Comparison of ENCODE assay signal across 32 cellular contexts in the genomic region with DNA sequence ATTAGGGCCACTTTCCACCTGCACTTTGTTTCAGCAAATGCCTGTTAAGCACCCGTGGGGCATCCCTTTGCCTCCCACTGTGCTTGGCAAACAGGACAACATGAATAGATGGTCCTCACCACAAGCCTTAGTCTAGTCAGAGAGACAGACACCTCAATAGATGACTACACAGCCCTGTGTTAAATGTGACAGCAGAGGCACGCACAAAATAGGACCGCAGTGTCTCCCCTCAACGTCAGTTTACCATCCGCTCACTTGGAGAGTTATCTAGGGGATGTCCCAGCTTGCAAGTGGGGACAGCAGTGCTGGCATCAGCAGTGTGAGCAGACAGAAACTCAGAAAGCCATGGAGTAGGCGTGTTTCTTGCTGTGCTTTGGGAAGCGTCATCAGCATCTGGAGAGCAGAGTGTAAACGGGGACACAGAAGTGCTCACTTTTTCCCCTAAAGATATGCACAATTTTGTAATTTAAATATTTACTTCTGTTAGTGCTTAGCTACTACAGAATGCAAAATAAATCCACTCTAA.
DNase-seq lines count a peak whose midpoint lies in the region; ATAC-seq and TF ChIP-seq lines count a peak whose summit lies in the region.
"Had no signal": no experiment of that assay in that cellular context is flagged by ENCODE, and none has a peak within 500 bp of the region (broad histone marks: within the 10 kb centered on the region; RNA-seq: fewer than 3 reads in every experiment).

No MANE protein-coding gene starts in this region.

- H3K4me3 ChIP-seq in IMR-90 (ENCODE audit: insufficient read depth, low read depth, low read length) (no peak overlapping the region), lower lobe of right lung (no peak overlapping the region), esophagus muscularis mucosa (no peak overlapping the region)
- H3K4me3 ChIP-seq: BLaER1 treated with 17β-estradiol and CSF1 and Interleukin-3, amounts not matched to agents 10 nM and 100 nM; body of pancreas; HAP-1; lung; mucosa of descending colon; tibial artery had no signal

- no peak overlapping the region for H4K5ac ChIP-seq in IMR-90 (ENCODE audit: low read depth, low read length)

- no peak for ATAC-seq in IMR-90 (ENCODE audit: low read depth)
- ATAC-seq in activated T-helper 17 cell treated with anti-CD3 and anti-CD28 coated beads, Interleukin-2, amount 50 U/mL, for 72 hours (replicated peaks): peak; percentile 81
- no peak for ATAC-seq in lower lobe of right lung
- ATAC-seq in activated CD4-positive, alpha-beta T cell treated with anti-CD3 and anti-CD28 coated beads for 36 hours: no peak
- ATAC-seq: natural killer cell treated with Interleukin-12 subunit alpha and Interleukin-12 subunit beta and Interleukin-15 and Interleukin-18, amount 100 ng/mL, for 72 hours had no signal

- H3K14ac ChIP-seq in IMR-90 (replicated peaks; ENCODE audit: low read depth, low read length): no peak overlapping the region

- dilution Hi-C loops in IMR-90 (cut with HindIII; ENCODE audit: low sequenced_read_pairs, unreplicated experiment): no loop called here

- H3K9me3 Mint-ChIP-seq in activated T-helper 17 cell treated with anti-CD3 and anti-CD28 coated beads, Interleukin-2, amount 50 U/mL, for 72 hours: no peaks in the 10 kb centered on the region
- no peaks in the 10 kb centered on the region for H3K9me3 Mint-ChIP-seq in HFFc6
- no peaks in the 10 kb centered on the region for H3K9me3 Mint-ChIP-seq in activated CD4-positive, alpha-beta T cell treated with anti-CD3 and anti-CD28 coated beads for 36 hours (ENCODE audit: low read depth)
- H3K9me3 Mint-ChIP-seq: natural killer cell treated with Interleukin-12 subunit alpha and Interleukin-12 subunit beta and Interleukin-15 and Interleukin-18, amount 100 ng/mL, for 72 hours; stimulated activated naive CD8-positive, alpha-beta T cell treated with anti-CD3 and anti-CD28 coated beads, Interleukin-15, Interleukin-2, amounts not matched to agents 100 ng/mL and 50 ng/mL, for 24 hours had no signal

- H3K4me2 ChIP-seq in IMR-90 (ENCODE audit: low read depth, low read length): no peak overlapping the region
- H3K4me2 ChIP-seq: BLaER1 treated with 17β-estradiol and CSF1 and Interleukin-3, amounts not matched to agents 10 nM and 100 nM had no signal

- no peak overlapping the region for H2BK5ac ChIP-seq in IMR-90 (ENCODE audit: low read depth, low read length, poor library complexity, severe bottlenecking)

- no peak overlapping the region for H3K4ac ChIP-seq in IMR-90 (ENCODE audit: low read depth, low read length)

- no peak overlapping the region for H3K27ac Mint-ChIP-seq in activated T-helper 17 cell treated with anti-CD3 and anti-CD28 coated beads, Interleukin-2, amount 50 U/mL, for 72 hours
- no peak overlapping the region for H3K27ac Mint-ChIP-seq in HFFc6
- no peak overlapping the region for H3K27ac Mint-ChIP-seq in activated CD4-positive, alpha-beta T cell treated with anti-CD3 and anti-CD28 coated beads for 36 hours
- H3K27ac Mint-ChIP-seq: natural killer cell treated with Interleukin-12 subunit alpha and Interleukin-12 subunit beta and Interleukin-15 and Interleukin-18, amount 100 ng/mL, for 72 hours; stimulated activated naive CD8-positive, alpha-beta T cell treated with anti-CD3 and anti-CD28 coated beads, Interleukin-15, Interleukin-2, amounts not matched to agents 100 ng/mL and 50 ng/mL, for 24 hours had no signal

- no peak for TF ChIP-seq RAD21 in IMR-90 (IDR thresholded peaks at IDR 0.05; ENCODE audit: low read length)

- no peak overlapping the region for H2BK15ac ChIP-seq in IMR-90 (ENCODE audit: low read depth, low read length)

- no peak overlapping the region for H3K4me3 Mint-ChIP-seq in activated T-helper 17 cell treated with anti-CD3 and anti-CD28 coated beads, Interleukin-2, amount 50 U/mL, for 72 hours
- no peak overlapping the region for H3K4me3 Mint-ChIP-seq in HFFc6
- no peak overlapping the region for H3K4me3 Mint-ChIP-seq in activated CD4-positive, alpha-beta T cell treated with anti-CD3 and anti-CD28 coated beads for 36 hours
- H3K4me3 Mint-ChIP-seq: natural killer cell treated with Interleukin-12 subunit alpha and Interleukin-12 subunit beta and Interleukin-15 and Interleukin-18, amount 100 ng/mL, for 72 hours; stimulated activated naive CD8-positive, alpha-beta T cell treated with anti-CD3 and anti-CD28 coated beads, Interleukin-15, Interleukin-2, amounts not matched to agents 100 ng/mL and 50 ng/mL, for 24 hours had no signal

- H3K36me3 ChIP-seq in IMR-90 (ENCODE audit: control insufficient read depth, insufficient read depth, low read length) (no peaks in the 10 kb centered on the region), lower lobe of right lung (no peaks in the 10 kb centered on the region), esophagus muscularis mucosa (no peaks in the 10 kb centered on the region)
- H3K36me3 ChIP-seq: BLaER1 treated with 17β-estradiol and CSF1 and Interleukin-3, amounts not matched to agents 10 nM and 100 nM; HAP-1; heart left ventricle; tibial artery had no signal

- no peak overlapping the region for H2BK120ac ChIP-seq in IMR-90 (ENCODE audit: low read depth, low read length)

- H3K4me1 Mint-ChIP-seq in activated T-helper 17 cell treated with anti-CD3 and anti-CD28 coated beads, Interleukin-2, amount 50 U/mL, for 72 hours: no peaks in the 10 kb centered on the region
- H3K4me1 Mint-ChIP-seq in HFFc6 (ENCODE audit: low read depth): peaks cover 14% of the 10 kb centered on the region
- H3K4me1 Mint-ChIP-seq in activated CD4-positive, alpha-beta T cell treated with anti-CD3 and anti-CD28 coated beads for 36 hours: peaks cover 4% of the 10 kb centered on the region

- no peak overlapping the region for H3K9ac ChIP-seq in IMR-90 (ENCODE audit: low read depth, low read length)
- H3K9ac ChIP-seq: BLaER1 treated with 17β-estradiol and CSF1 and Interleukin-3, amounts not matched to agents 10 nM and 100 nM; SK-N-SH had no signal

- H2AK5ac ChIP-seq in IMR-90 (ENCODE audit: low read depth, low read length): no peak overlapping the region

- TF ChIP-seq EP300 in esophagus muscularis mucosa (IDR thresholded peaks at IDR 0.05): no peak

- no peak overlapping the region for H3K18ac ChIP-seq in IMR-90 (ENCODE audit: low read depth, low read length)

- no peak overlapping the region for H2BK20ac ChIP-seq in IMR-90 (ENCODE audit: low read depth, low read length)

- no peak overlapping the region for H2AFZ ChIP-seq in IMR-90 (replicated peaks; ENCODE audit: low read length, poor library complexity)

- CTCF ChIA-PET in IMR-90 (lab: Yijun Ruan, JAX): no interaction called here
- CTCF ChIA-PET in activated CD4-positive, alpha-beta T cell treated with anti-CD3 and anti-CD28 coated beads for 36 hours (lab: Charles Lee): interaction anchor here (0.7 kb wide), 1 partner anchor 248 kb away, joined by 3 read pairs; no protein-coding TSS in a partner anchor

- no peak for TF ChIP-seq POLR2A in IMR-90 (IDR thresholded peaks at IDR 0.05; ENCODE audit: low read depth, low read length)
- no peak for TF ChIP-seq POLR2A in esophagus muscularis mucosa (IDR thresholded peaks at IDR 0.05; ENCODE audit: low read depth)

- TF ChIP-seq CTCF in IMR-90 (conservative IDR thresholded peaks at IDR 0.05; ENCODE audit: low read depth, low read length) (no peak), lower lobe of right lung (IDR thresholded peaks at IDR 0.05) (no peak), HFFc6 (IDR thresholded peaks at IDR 0.05) (no peak), esophagus muscularis mucosa (IDR thresholded peaks at IDR 0.05) (no peak)

- peak overlapping the region; percentile 24; the same call in 1 of the 2 replicates for H3K23ac ChIP-seq in IMR-90 (ENCODE audit: low read depth, low read length)

- no peak overlapping the region for H4K91ac ChIP-seq in IMR-90 (ENCODE audit: insufficient read depth, low read depth, low read length)

- in situ Hi-C loops in IMR-90 (cut with MboI; ENCODE audit: low sequenced_read_pairs): no loop called here

- H3K27ac ChIP-seq in IMR-90 (ENCODE audit: insufficient read depth, low read length) (no peak overlapping the region), lower lobe of right lung (peak overlapping the region; percentile 43), esophagus muscularis mucosa (replicated peaks in 1 of 4) (no peak overlapping the region)
- H3K27ac ChIP-seq: BLaER1 treated with 17β-estradiol and CSF1 and Interleukin-3, amounts not matched to agents 10 nM and 100 nM; HL-60; tibial artery had no signal

- POLR2A ChIA-PET in IMR-90 (lab: Charles Lee; ENCODE audit: unreplicated experiment): no interaction called here
- POLR2A ChIA-PET in activated CD4-positive, alpha-beta T cell treated with anti-CD3 and anti-CD28 coated beads for 36 hours (lab: Charles Lee): no interaction called here

- WGBS in IMR-90 (ENCODE audit: extremely low coverage in 2 of 2, insufficient read length in 1 of 2), 2 experiments: 100% methylated on average over 2 of the region's 8 CpGs; no CpG with 5 or more reads in 1 of the 2 experiments
- 93% methylated on average over 8 of the region's 8 CpGs for WGBS in esophagus muscularis mucosa

- intact Hi-C loops in IMR-90 (cut with micrococcal nuclease): loop anchor here (5.0 kb wide), 1 partner anchor 64 kb away; the partner anchor contains the start of gene TXNDC5
- intact Hi-C loops in lower lobe of right lung (cut with DNase I): no loop called here
- intact Hi-C loops in esophagus muscularis mucosa (cut with DNase I): no loop called here
- intact Hi-C loops in activated CD4-positive, alpha-beta T cell treated with anti-CD3 and anti-CD28 coated beads for 36 hours (cut with DNase I, micrococcal nuclease): no loop called here

- peaks cover 8% of the 10 kb centered on the region for H3K9me1 ChIP-seq in IMR-90 (ENCODE audit: insufficient read depth, low read length)

- H3K27me3 ChIP-seq in IMR-90 (ENCODE audit: control insufficient read depth, insufficient read depth, low read length) (no peaks in the 10 kb centered on the region), lower lobe of right lung (ENCODE audit: low read depth) (no peaks in the 10 kb centered on the region), esophagus muscularis mucosa (no peaks in the 10 kb centered on the region)
- H3K27me3 ChIP-seq: BLaER1 treated with 17β-estradiol and CSF1 and Interleukin-3, amounts not matched to agents 10 nM and 100 nM; body of pancreas; heart left ventricle; tibial artery had no signal

- no peaks in the 10 kb centered on the region for H3K36me3 Mint-ChIP-seq in activated T-helper 17 cell treated with anti-CD3 and anti-CD28 coated beads, Interleukin-2, amount 50 U/mL, for 72 hours (ENCODE audit: low read depth)
- no peaks in the 10 kb centered on the region for H3K36me3 Mint-ChIP-seq in HFFc6 (ENCODE audit: low read depth)
- no peaks in the 10 kb centered on the region for H3K36me3 Mint-ChIP-seq in activated CD4-positive, alpha-beta T cell treated with anti-CD3 and anti-CD28 coated beads for 36 hours (ENCODE audit: low read depth)
- H3K36me3 Mint-ChIP-seq: natural killer cell treated with Interleukin-12 subunit alpha and Interleukin-12 subunit beta and Interleukin-15 and Interleukin-18, amount 100 ng/mL, for 72 hours had no signal

- no peak overlapping the region for H2AK9ac ChIP-seq in IMR-90 (replicated peaks; ENCODE audit: low read depth, low read length, poor library complexity)

- BruUV-seq in IMR-90 (replicated peaks; lab: Mats Ljungman, UMichigan): no TSS peak

- H3K27me3 Mint-ChIP-seq in activated T-helper 17 cell treated with anti-CD3 and anti-CD28 coated beads, Interleukin-2, amount 50 U/mL, for 72 hours: peaks cover 12% of the 10 kb centered on the region
- peaks cover 7% of the 10 kb centered on the region for H3K27me3 Mint-ChIP-seq in HFFc6 (ENCODE audit: insufficient read depth)
- peaks cover 13% of the 10 kb centered on the region for H3K27me3 Mint-ChIP-seq in activated CD4-positive, alpha-beta T cell treated with anti-CD3 and anti-CD28 coated beads for 36 hours

- no peaks in the 10 kb centered on the region for H4K20me1 ChIP-seq in IMR-90 (ENCODE audit: insufficient read depth, low read length)
- H4K20me1 ChIP-seq: BLaER1 treated with 17β-estradiol and CSF1 and Interleukin-3, amounts not matched to agents 10 nM and 100 nM had no signal

- no peaks in the 10 kb centered on the region for H3K79me1 ChIP-seq in IMR-90 (ENCODE audit: low read depth in 1 of 2, low read length in 2 of 2)

- DNase-seq in AG08395 (ENCODE audit: low spot score) (peak; percentile 10), IMR-90 (no peak), lower lobe of right lung (no peak), HFFc6 (no peak), esophagus muscularis mucosa (ENCODE audit: extremely low spot score) (no peak)
- DNase-seq in activated CD4-positive, alpha-beta T cell treated with anti-CD3 and anti-CD28 coated beads for 36 hours: no peak
- DNase-seq: ACHN; activated gamma-delta T cell; activated T-cell treated with anti-CD3 and anti-CD28 coated beads, Interleukin-2, amount 50 U/mL, for 1 hour; cerebellar nuclear complex; DMS79 treated with DMSO at 0.1 percent for 48 hours; GF-D8; Kasumi-1; kidney; MV-4-11; NCI-H187; NCI-H2171; NCI-H526; SK-N-SH; T-helper 2 cell had no signal

- H3K9me3 ChIP-seq in IMR-90 (ENCODE audit: control insufficient read depth, insufficient read depth, low read length) (no peaks in the 10 kb centered on the region), lower lobe of right lung (no peaks in the 10 kb centered on the region), esophagus muscularis mucosa (no peaks in the 10 kb centered on the region)
- H3K9me3 ChIP-seq: BLaER1 treated with 17β-estradiol and CSF1 and Interleukin-3, amounts not matched to agents 10 nM and 100 nM; body of pancreas; Caco-2; HAP-1; heart left ventricle; mucosa of descending colon; SK-N-SH; tibial artery had no signal

- no peak overlapping the region for H4K8ac ChIP-seq in IMR-90 (ENCODE audit: low read depth in 2 of 2, low read length in 2 of 2)

- H3K4me1 ChIP-seq in IMR-90 (ENCODE audit: control insufficient read depth, insufficient read depth, low read length): peaks cover 2% of the 10 kb centered on the region; the same call in 1 of the 2 replicates
- peaks cover 24% of the 10 kb centered on the region for H3K4me1 ChIP-seq in lower lobe of right lung
- peaks cover 14 to 25% (median 17%) of the 10 kb centered on the region in 4 donors for H3K4me1 ChIP-seq in esophagus muscularis mucosa

- H3K56ac ChIP-seq in IMR-90 (ENCODE audit: extremely low read depth, insufficient read depth, low read length): no peak overlapping the region
